19 cellular contexts compared by ENCODE assay signal in the genomic region with DNA sequence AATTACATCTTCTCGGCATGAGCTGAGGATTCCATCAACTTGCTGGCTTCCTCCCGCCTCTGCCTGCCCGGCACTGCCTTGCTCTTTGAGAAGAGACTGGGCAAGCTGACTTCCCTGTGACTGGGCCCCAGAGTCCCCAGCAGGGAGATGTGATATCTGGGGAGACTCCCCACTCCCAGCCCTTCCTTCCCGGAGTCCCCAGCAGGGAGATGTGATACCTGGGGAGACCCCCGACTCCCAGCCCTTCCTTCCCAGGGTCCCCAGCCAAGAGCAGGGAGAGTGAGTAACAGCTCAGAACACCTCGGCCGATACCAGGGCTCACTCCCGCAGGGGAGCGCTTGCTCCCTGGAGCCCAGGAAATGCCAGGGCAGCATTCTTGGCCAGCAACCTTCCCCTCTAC.
"Had no signal": no experiment of that assay in that cellular context is flagged by ENCODE, and none has a peak within 500 bp of the region (broad histone marks: within the 10 kb centered on the region; RNA-seq: fewer than 3 reads in every experiment).

No MANE protein-coding gene starts in this region.

- H3K9me3 ChIP-seq: colonic mucosa, left lung, neutrophil, right atrium auricular region, tibial artery, upper lobe of left lung, vagina had no signal

- ATAC-seq: foreskin keratinocyte; left lung; stimulated activated memory B cell treated with anti-CD40 and anti-IgM and Interleukin-4, amounts not matched to agents 10 μg/mL and 1 μg/mL and 100 μg/mL, for 72 hours had no signal

- H3K27me3 ChIP-seq: colonic mucosa, left lung, neutrophil, right atrium auricular region, upper lobe of left lung, vagina had no signal

- H3K4me3 ChIP-seq: colonic mucosa, left lung, lung, right atrium auricular region, tibial artery, upper lobe of left lung, vagina had no signal

- H3K4me1 ChIP-seq: colonic mucosa, foreskin keratinocyte, vagina had no signal

- H3K27ac ChIP-seq: colonic mucosa, foreskin keratinocyte, left lung, neutrophil, tibial artery, upper lobe of left lung, vagina had no signal

- DNase-seq: colonic mucosa; dermis blood vessel endothelial cell; erythroblast; foreskin keratinocyte; immature natural killer cell; mesenchymal stem cell; midbrain; naive B cell; stimulated activated CD4-positive, alpha-beta T cell treated with anti-CD3 and anti-CD28 coated beads, Interleukin-15, amount 100 ng/mL, for 24 hours; stimulated activated CD4-positive, alpha-beta T cell treated with anti-CD3 and anti-CD28 coated beads, Interleukin-1b, Interleukin-23, amount 100 ng/mL, for 48 hours; stimulated activated CD4-positive, alpha-beta T cell treated with anti-CD3 and anti-CD28 coated beads, Interleukin-4, amount 100 ng/mL, for 24 hours; tibial artery; upper lobe of left lung had no signal

- H3K36me3 ChIP-seq: colonic mucosa, left lung, neutrophil, right atrium auricular region, tibial artery, upper lobe of left lung, vagina had no signal
